30 cellular contexts compared by ENCODE assay signal in genomic region chr6:10194816-10195639, GRCh38.
DNase-seq lines count a peak whose midpoint lies in the region; ATAC-seq and TF ChIP-seq lines count a peak whose summit lies in the region.
"Had no signal": no experiment of that assay in that cellular context is flagged by ENCODE, and none has a peak within 500 bp of the region (broad histone marks: within the 10 kb centered on the region; RNA-seq: fewer than 3 reads in every experiment).

No MANE protein-coding gene starts in this region.

- H3K27ac ChIP-seq in C4-2B, result peak overlapping the region; percentile 10; the same call in 1 of the 2 replicates
- peak overlapping the region; percentile 62; the same call in 1 of the 2 replicates for H3K27ac ChIP-seq in RWPE1
- H3K27ac ChIP-seq in foreskin keratinocyte, result no peak overlapping the region
- H3K27ac ChIP-seq: adrenal gland, cardiac muscle cell, epithelial cell of prostate, gastrocnemius medialis, HL-60, parathyroid adenoma, right lobe of liver, vagina had no signal

- no peaks in the 10 kb centered on the region for H3K27me3 Mint-ChIP-seq in natural killer cell (ENCODE audit: low read depth in 2 of 2)
- H3K27me3 Mint-ChIP-seq: activated B cell treated with CpG ODN at 0.5 μM for 24 hours; activated CD4-positive, alpha-beta memory T cell treated with anti-CD3 and anti-CD28 coated beads, Interleukin-2, amount 10 ng/mL, durations not matched to agents 7 days and 5 days; CD4-positive, alpha-beta T cell; T-helper 17 cell had no signal

- H3K27me3 ChIP-seq in foreskin keratinocyte, result no peaks in the 10 kb centered on the region
- H3K27me3 ChIP-seq: adrenal gland, cardiac muscle cell, gastrocnemius medialis, right lobe of liver, vagina had no signal

- peak; percentile 26 for DNase-seq in LHCN-M2 (ENCODE audit: low read depth)
- DNase-seq in RWPE1 (ENCODE audit: low spot score), result peak; percentile 41
- peak in 1 of 2 donors; percentile 25 for DNase-seq in foreskin keratinocyte
- no peak for DNase-seq in HT-29 (ENCODE audit: low spot score)
- no peak for DNase-seq in glomerular visceral epithelial cell (ENCODE audit: extremely low spot score)
- DNase-seq in stimulated activated CD4-positive, alpha-beta T cell treated with anti-CD3 and anti-CD28 coated beads, Interleukin-4, amount 100 ng/mL, for 4 hours, result no peak
- DNase-seq in natural killer cell, result no peak
- DNase-seq: activated B cell treated with CpG ODN at 0.5 μM for 24 hours; activated CD4-positive, alpha-beta memory T cell treated with anti-CD3 and anti-CD28 coated beads, Interleukin-2, amount 10 ng/mL, durations not matched to agents 7 days and 5 days; activated gamma-delta T cell treated with Interleukin-2 at 50 U/mL for 16 hours; activated T-cell treated with anti-CD3 and anti-CD28 coated beads for 4 hours; CD4-positive, alpha-beta T cell; gastrocnemius medialis; mesenchymal stem cell; naive thymus-derived CD8-positive, alpha-beta T cell; NCI-H1048; NCI-H2081 treated with DMSO at 0.1 percent for 48 hours; NCI-H748 treated with DMSO at 0.1 percent for 48 hours; OCI-M1; right lobe of liver; substantia nigra; T-helper 17 cell had no signal

- no peaks in the 10 kb centered on the region for H3K36me3 Mint-ChIP-seq in natural killer cell
- H3K36me3 Mint-ChIP-seq: naive thymus-derived CD8-positive, alpha-beta T cell had no signal

- CTCF ChIA-PET in RWPE1 (lab: Yijun Ruan, JAX), result no interaction called here

- peaks cover 4% of the 10 kb centered on the region for H3K4me1 ChIP-seq in foreskin keratinocyte
- H3K4me1 ChIP-seq: adrenal gland, gastrocnemius medialis, parathyroid adenoma, right lobe of liver, vagina had no signal

- no peaks in the 10 kb centered on the region for H3K4me1 Mint-ChIP-seq in natural killer cell
- H3K4me1 Mint-ChIP-seq: activated B cell treated with CpG ODN at 0.5 μM for 24 hours; activated CD4-positive, alpha-beta memory T cell treated with anti-CD3 and anti-CD28 coated beads, Interleukin-2, amount 10 ng/mL, durations not matched to agents 7 days and 5 days; naive thymus-derived CD8-positive, alpha-beta T cell; T-helper 17 cell had no signal

- no peak for TF ChIP-seq CTCF in C4-2B (conservative IDR thresholded peaks at IDR 0.05)
- no peak for TF ChIP-seq CTCF in RWPE1 (conservative IDR thresholded peaks at IDR 0.05; ENCODE audit: low read depth)
- TF ChIP-seq CTCF in foreskin keratinocyte (conservative IDR thresholded peaks at IDR 0.05), result no peak
- TF ChIP-seq CTCF in natural killer cell (IDR thresholded peaks at IDR 0.05), result no peak

- peak; percentile 33 for ATAC-seq in foreskin keratinocyte
- no peak for ATAC-seq in natural killer cell
- ATAC-seq: gastrocnemius medialis; GM12878; naive thymus-derived CD8-positive, alpha-beta T cell; right lobe of liver; T-helper 17 cell had no signal

- no peak overlapping the region for H3K4me3 Mint-ChIP-seq in natural killer cell
- H3K4me3 Mint-ChIP-seq: activated B cell treated with CpG ODN at 0.5 μM for 24 hours; activated CD4-positive, alpha-beta memory T cell treated with anti-CD3 and anti-CD28 coated beads, Interleukin-2, amount 10 ng/mL, durations not matched to agents 7 days and 5 days; CD4-positive, alpha-beta T cell; naive thymus-derived CD8-positive, alpha-beta T cell; T-helper 17 cell had no signal

- intact Hi-C loops in natural killer cell (cut with micrococcal nuclease), result no loop called here

- POLR2A ChIA-PET in RWPE1 (lab: Yijun Ruan, JAX; ENCODE audit: low non-redundant PET), result no interaction called here

- no peak overlapping the region for H3K27ac Mint-ChIP-seq in natural killer cell
- H3K27ac Mint-ChIP-seq: activated B cell treated with CpG ODN at 0.5 μM for 24 hours; activated CD4-positive, alpha-beta memory T cell treated with anti-CD3 and anti-CD28 coated beads, Interleukin-2, amount 10 ng/mL, durations not matched to agents 7 days and 5 days; CD4-positive, alpha-beta T cell; naive thymus-derived CD8-positive, alpha-beta T cell; T-helper 17 cell had no signal

- H3K9me3 Mint-ChIP-seq in natural killer cell, result peaks cover 0 to 5% of the 10 kb centered on the region in 2 donors
- H3K9me3 Mint-ChIP-seq: activated B cell treated with CpG ODN at 0.5 μM for 24 hours had no signal

Comparison
In these comparisons a context has a peak if more than half of its experiments do, and no peak if none do; other contexts are left out.
1. DNase-seq: peak in LHCN-M2 (single experiment) and RWPE1 (single experiment); none in HT-29 (single experiment), glomerular visceral epithelial cell (single experiment), stimulated activated CD4-positive, alpha-beta T cell treated with anti-CD3 and anti-CD28 coated beads, Interleukin-4, amount 100 ng/mL, for 4 hours (0 of 2) and natural killer cell (single experiment).